8 cellular contexts compared by ENCODE assay signal in the genomic region with DNA sequence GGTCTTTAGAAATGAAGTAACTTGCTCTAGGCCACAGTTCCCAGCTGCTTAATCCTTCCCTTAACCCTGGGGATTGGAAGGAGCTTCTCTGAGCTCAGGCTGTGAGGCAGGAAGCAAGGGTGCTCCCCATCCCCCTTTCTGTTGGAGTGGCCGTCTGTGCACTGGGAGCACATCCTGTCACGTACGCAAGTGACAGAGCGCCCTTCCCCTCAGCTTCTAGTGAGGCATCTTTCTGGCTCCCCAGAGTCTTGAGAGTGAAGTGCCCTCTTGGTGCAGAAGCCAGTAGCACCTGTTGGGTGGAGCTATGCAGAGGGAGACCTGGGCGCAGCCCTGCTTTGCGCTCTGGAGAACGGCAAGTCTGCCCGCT. TPM values are rescaled to one million over a fixed set of nuclear protein-coding genes. Genes with fewer than 3 reads are reported as not detected.
DNase-seq lines count a peak whose midpoint lies in the region; ATAC-seq and TF ChIP-seq lines count a peak whose summit lies in the region.

No MANE protein-coding gene starts in this region.

- peaks cover 0 to 72% (median 11%) of the 10 kb centered on the region in 3 donors for H3K36me3 Mint-ChIP-seq in CD8-positive, alpha-beta memory T cell
- H3K36me3 Mint-ChIP-seq in activated B cell treated with CpG ODN at 0.5 μM for 24 hours (ENCODE audit: low read depth) = peaks cover 75% of the 10 kb centered on the region

- no peak overlapping the region for H3K9ac ChIP-seq in mesenchymal stem cell (ENCODE audit: low read length)

- peak overlapping the region; percentile 60 for H3K27ac ChIP-seq in CD8-positive, alpha-beta memory T cell (ENCODE audit: low read depth, low read length)
- H3K27ac ChIP-seq in mesenchymal stem cell (ENCODE audit: low read length, poor library complexity, severe bottlenecking) (peak overlapping the region; percentile 96), gastroesophageal sphincter (peak overlapping the region in 1 of 4 donors; percentile 33)

- WGBS in mesenchymal stem cell = 43% methylated on average over 5 of the region's 8 CpGs
- 82 to 91% methylated on average over 4 to 5 of the region's 8 CpGs for WGBS in gastroesophageal sphincter (ENCODE audit: low coverage in 1 of 2), 2 donors

- no peaks in the 10 kb centered on the region for H3K27me3 ChIP-seq in CD8-positive, alpha-beta memory T cell (ENCODE audit: insufficient read depth, low read length, poor library complexity, severe bottlenecking)
- H3K27me3 ChIP-seq in mesenchymal stem cell (ENCODE audit: control insufficient read depth in 1 of 2, insufficient read depth in 1 of 2, low read length in 2 of 2) = no peaks in the 10 kb centered on the region
- H3K27me3 ChIP-seq in gastroesophageal sphincter = no peaks in the 10 kb centered on the region

- H3K27me3 Mint-ChIP-seq in CD8-positive, alpha-beta memory T cell = peaks cover 0 to 1% of the 10 kb centered on the region in 2 donors
- H3K27me3 Mint-ChIP-seq in activated B cell treated with CpG ODN at 0.5 μM for 24 hours = no peaks in the 10 kb centered on the region

- no peak for TF ChIP-seq POLR2A in gastroesophageal sphincter (IDR thresholded peaks at IDR 0.05)

- CTCF ChIA-PET in CD8-positive, alpha-beta memory T cell (lab: Charles Lee) = interaction anchor here (1.8 kb wide), 1 partner anchor 166 kb away, joined by 9 read pairs; no protein-coding TSS in a partner anchor
- CTCF ChIA-PET in activated B cell treated with CpG ODN at 0.5 μM for 24 hours (lab: Charles Lee) = interaction anchor here (1.4 kb wide), 1 partner anchor 165 kb away, joined by 5 read pairs; no protein-coding TSS in a partner anchor

- H3K18ac ChIP-seq in mesenchymal stem cell (ENCODE audit: low read depth in 1 of 2, low read length in 2 of 2) = peak overlapping the region in 1 of 2 experiments; percentile 9

- peaks cover 30% of the 10 kb centered on the region for H3K4me1 ChIP-seq in CD8-positive, alpha-beta memory T cell (ENCODE audit: insufficient read depth, low read length)
- H3K4me1 ChIP-seq in mesenchymal stem cell (ENCODE audit: control insufficient read depth, insufficient read depth, low read depth, low read length) (peaks cover 33% of the 10 kb centered on the region), gastroesophageal sphincter (peaks cover 0 to 39% (median 4%) of the 10 kb centered on the region in 3 donors)

- H2BK15ac ChIP-seq in mesenchymal stem cell (ENCODE audit: low read depth, poor library complexity, severe bottlenecking) = no peak overlapping the region

- no peak overlapping the region for H2BK120ac ChIP-seq in mesenchymal stem cell (ENCODE audit: low read depth, low read length)

- H2BK12ac ChIP-seq in mesenchymal stem cell (ENCODE audit: low read length in 2 of 2) = no peak overlapping the region

- no peak overlapping the region for H3K4ac ChIP-seq in mesenchymal stem cell (ENCODE audit: low read depth in 1 of 2, low read length in 2 of 2)

- no peak overlapping the region for H2AFZ ChIP-seq in mesenchymal stem cell (ENCODE audit: low read depth, low read length)

- peak overlapping the region; percentile 49 to 92 (median 79) for H3K4me3 Mint-ChIP-seq in CD8-positive, alpha-beta memory T cell
- peak overlapping the region; percentile 61 for H3K4me3 Mint-ChIP-seq in activated B cell treated with CpG ODN at 0.5 μM for 24 hours

- H3K9me3 Mint-ChIP-seq in CD8-positive, alpha-beta memory T cell = no peaks in the 10 kb centered on the region
- no peaks in the 10 kb centered on the region for H3K9me3 Mint-ChIP-seq in activated B cell treated with CpG ODN at 0.5 μM for 24 hours

- ATAC-seq in HG02610 (IDR thresholded peaks at IDR 0.05; ENCODE audit: unreplicated experiment) (peak; percentile 54), activated B cell treated with CpG ODN at 0.5 μM for 24 hours (ENCODE audit: low read depth) (peak; percentile 42), gastroesophageal sphincter (no peak)

- POLR2A ChIA-PET in CD8-positive, alpha-beta memory T cell (lab: Charles Lee) = no interaction called here
- POLR2A ChIA-PET in activated B cell treated with CpG ODN at 0.5 μM for 24 hours (lab: Charles Lee) = no interaction called here

- no peak overlapping the region for H2BK5ac ChIP-seq in mesenchymal stem cell (ENCODE audit: low read depth, low read length, poor library complexity, severe bottlenecking)

- peak overlapping the region; percentile 47 for H2AK5ac ChIP-seq in mesenchymal stem cell (ENCODE audit: low read length, severe bottlenecking)

- H3K23ac ChIP-seq in mesenchymal stem cell (ENCODE audit: low read length in 2 of 2) = no peak overlapping the region

- peak overlapping the region; percentile 73 for H3K4me2 ChIP-seq in mesenchymal stem cell (ENCODE audit: low read length, poor library complexity, severe bottlenecking)

- H3K79me1 ChIP-seq in mesenchymal stem cell (replicated peaks; ENCODE audit: low read length, poor library complexity, severe bottlenecking) = peaks cover 24% of the 10 kb centered on the region

- peak overlapping the region; percentile 86 to 96 (median 93) for H3K27ac Mint-ChIP-seq in CD8-positive, alpha-beta memory T cell
- H3K27ac Mint-ChIP-seq in activated B cell treated with CpG ODN at 0.5 μM for 24 hours = peak overlapping the region; percentile 85

- peak in 4 of 5 donors; percentile 11 to 51 (median 41) for DNase-seq in CD8-positive, alpha-beta memory T cell
- DNase-seq in activated B cell treated with CpG ODN at 0.5 μM for 24 hours (no peak), mesenchymal stem cell (no peak), DMS79 (lab: John Stamatoyannopoulos, UW) (no peak), LoVo (ENCODE audit: low spot score) (no peak), amniotic stem cell (lab: John Stamatoyannopoulos, UW) (no peak)

- H3K14ac ChIP-seq in mesenchymal stem cell (ENCODE audit: low read length in 2 of 2) = no peak overlapping the region

- intact Hi-C loops in activated B cell treated with CpG ODN at 0.5 μM for 24 hours (cut with micrococcal nuclease) = loop anchor here (10.0 kb wide), 1 partner anchor 470 kb away; the partner anchor contains the start of gene INSIG1

- H4K91ac ChIP-seq in mesenchymal stem cell (ENCODE audit: low read length) = peak overlapping the region; percentile 44

- no peak overlapping the region for H3K4me3 ChIP-seq in CD8-positive, alpha-beta memory T cell (ENCODE audit: low read length)
- no peak overlapping the region for H3K4me3 ChIP-seq in mesenchymal stem cell (ENCODE audit: insufficient read depth in 1 of 2, low read depth in 1 of 2, low read length in 2 of 2)
- no peak overlapping the region for H3K4me3 ChIP-seq in gastroesophageal sphincter

- H3K36me3 ChIP-seq in CD8-positive, alpha-beta memory T cell (ENCODE audit: insufficient read depth, low read length) = peaks cover 46% of the 10 kb centered on the region
- H3K36me3 ChIP-seq in mesenchymal stem cell (ENCODE audit: control insufficient read depth in 1 of 2, insufficient read depth in 2 of 2, low read depth in 1 of 2, low read length in 2 of 2) = peaks cover 31 to 64% of the 10 kb centered on the region in 2 experiments
- H3K36me3 ChIP-seq in gastroesophageal sphincter = peaks cover 0 to 74% of the 10 kb centered on the region in 2 donors

- H3K9me3 ChIP-seq in CD8-positive, alpha-beta memory T cell (ENCODE audit: low read length) = no peaks in the 10 kb centered on the region
- H3K9me3 ChIP-seq in mesenchymal stem cell (ENCODE audit: control insufficient read depth, low read length) = no peaks in the 10 kb centered on the region
- H3K9me3 ChIP-seq in gastroesophageal sphincter = no peaks in the 10 kb centered on the region

- TF ChIP-seq CTCF in activated B cell treated with CpG ODN at 0.5 μM for 24 hours (IDR thresholded peaks at IDR 0.05) (no peak), gastroesophageal sphincter (IDR thresholded peaks at IDR 0.05) (no peak)

- H4K8ac ChIP-seq in mesenchymal stem cell (ENCODE audit: low read length) = no peak overlapping the region

- no peak for TF ChIP-seq EP300 in gastroesophageal sphincter (IDR thresholded peaks at IDR 0.05)

- H3K4me1 Mint-ChIP-seq in CD8-positive, alpha-beta memory T cell = peaks cover 48 to 65% (median 59%) of the 10 kb centered on the region in 3 donors
- peaks cover 38% of the 10 kb centered on the region for H3K4me1 Mint-ChIP-seq in activated B cell treated with CpG ODN at 0.5 μM for 24 hours

RNA-seq across cellular contexts. Expression of gene SHH, which starts 47.8 kb away (rescaled TPM):
- not detected for total RNA-seq in CD8-positive, alpha-beta memory T cell
- not detected for polyA plus RNA-seq in CD8-positive, alpha-beta memory T cell
- total RNA-seq in activated B cell treated with CpG ODN at 0.5 μM for 24 hours (not detected in 2 replicates), gastroesophageal sphincter (under 1 TPM in 1 of 4 donors, not detected in 3; 0.08 TPM)
- 0.01 TPM for polyA plus RNA-seq in mesenchymal stem cell (2013, experiment 1 of 2)
- not detected for polyA plus RNA-seq in mesenchymal stem cell (2013, experiment 2 of 2)

Comparison
In these comparisons a context has a peak if more than half of its experiments do, and no peak if none do; other contexts are left out.
1. DNase-seq: peak in CD8-positive, alpha-beta memory T cell (4 of 5); none in activated B cell treated with CpG ODN at 0.5 μM for 24 hours (single experiment), mesenchymal stem cell (single experiment), DMS79 (single experiment), LoVo (single experiment) and amniotic stem cell (single experiment).